4 cellular contexts compared by ENCODE assay signal in genomic region chr6:106268500-106268899, GRCh38. TPM values are rescaled to one million over a fixed set of nuclear protein-coding genes. Genes with fewer than 3 reads are reported as not detected.
A peak's percentile ranks its signal among the peaks of the same experiment; 100 is the strongest.
DNase-seq lines count a peak whose midpoint lies in the region; ATAC-seq, FAIRE-seq and TF ChIP-seq lines count a peak whose summit lies in the region.
"Not testable (repeated sequence)": the region's sequence is repeated elsewhere in the genome, so short reads cannot be mapped to it uniquely, and the experiment has no call there.

No MANE protein-coding gene starts in this region.

- POLR2A ChIA-PET in HEK293 (lab: Yijun Ruan, JAX); K562 (lab: Yijun Ruan, JAX): not testable (repeated sequence)

- TF ChIP-seq EP300 in K562 (IDR thresholded peaks at IDR 0.05; ENCODE audit: low read length): not testable (repeated sequence)

- H3K4me1 ChIP-seq in HEK293 (ENCODE audit: control insufficient read depth, insufficient read depth, low read length): peaks cover 16% of the 10 kb centered on the region
- not testable (repeated sequence) for H3K4me1 ChIP-seq in K562 (replicated peaks in 1 of 2; ENCODE audit: control insufficient read depth in 2 of 2, insufficient read depth in 2 of 2, low read length in 2 of 2); mammary epithelial cell (ENCODE audit: insufficient read depth, low read length)

- H3K27me3 ChIP-seq in K562 (ENCODE audit: control insufficient read depth in 2 of 2, insufficient read depth in 2 of 2, low read length in 2 of 2); mammary epithelial cell (ENCODE audit: insufficient read depth, low read length): not testable (repeated sequence)

- H3K9me1 ChIP-seq in K562 (ENCODE audit: control insufficient read depth, insufficient read depth, low read length): not testable (repeated sequence)

- not testable (repeated sequence) for BruUV-seq in K562 (replicated peaks; lab: Mats Ljungman, UMichigan); mammary epithelial cell (replicated peaks; lab: Mats Ljungman, UMichigan)

- not testable (repeated sequence) for H3K9me3 ChIP-seq in HEK293 (ENCODE audit: control insufficient read depth, insufficient read depth, low read depth, low read length); K562 (replicated peaks; ENCODE audit: control insufficient read depth, insufficient read depth, low read depth, low read length); mammary epithelial cell (replicated peaks; ENCODE audit: insufficient read depth, low read length)

- intact Hi-C loops in K562 (cut with micrococcal nuclease); mammary epithelial cell (cut with micrococcal nuclease): not testable (repeated sequence)

- not testable (repeated sequence) for TF ChIP-seq POLR2A in K562 (conservative IDR thresholded peaks at IDR 0.05)

- ATAC-seq in K562: not testable (repeated sequence)

- CTCF ChIA-PET in HEK293 (lab: Yijun Ruan, JAX); K562 (lab: Yijun Ruan, JAX; ENCODE audit: low intra/inter-chr PET ratio); mammary epithelial cell (lab: Charles Lee; ENCODE audit: low non-redundant PET): not testable (repeated sequence)

- dilution Hi-C loops in mammary epithelial cell (cut with HindIII; ENCODE audit: low sequenced_read_pairs): not testable (repeated sequence)

- peaks cover 31% of the 10 kb centered on the region for H3K36me3 Mint-ChIP-seq in endothelial cell (ENCODE audit: low read depth, unreplicated experiment)

- H4K20me1 ChIP-seq in K562 (replicated peaks; ENCODE audit: control insufficient read depth, insufficient read depth, low read length); mammary epithelial cell (ENCODE audit: insufficient read depth, low read length): not testable (repeated sequence)

- not testable (repeated sequence) for H3K4me2 ChIP-seq in K562 (ENCODE audit: insufficient read depth, low read length); mammary epithelial cell (ENCODE audit: insufficient read depth, low read depth, low read length)

- H3K27ac ChIP-seq in HEK293 (ENCODE audit: extremely low read depth, low read depth, low read length); K562 (ENCODE audit: extremely low read depth, low read depth, low read length); mammary epithelial cell (ENCODE audit: insufficient read depth, low read depth, low read length): not testable (repeated sequence)

- in situ Hi-C loops in K562 (cut with MboI); mammary epithelial cell (cut with MboI; ENCODE audit: low sequenced_read_pairs in 2 of 2): not testable (repeated sequence)

- TF ChIP-seq RAD21 in K562 (CRISPR knock-in tag; conservative IDR thresholded peaks at IDR 0.05 in 1 of 2, IDR thresholded peaks at IDR 0.05 in 1 of 2): not testable (repeated sequence)

- H3K27ac Mint-ChIP-seq in endothelial cell (ENCODE audit: unreplicated experiment): not testable (repeated sequence)

- not testable (repeated sequence) for H3K27me3 Mint-ChIP-seq in endothelial cell (ENCODE audit: unreplicated experiment)

- H3K9me3 Mint-ChIP-seq in endothelial cell (ENCODE audit: unreplicated experiment): not testable (repeated sequence)

- not testable (repeated sequence) for DNase-seq in K562 (ENCODE audit: extremely low read depth in 1 of 4, low spot score in 3 of 4); mammary epithelial cell; endothelial cell (ENCODE audit: low spot score)

- not testable (repeated sequence) for FAIRE-seq in K562 (lab: Jason Lieb, UNC)

- H3K9ac ChIP-seq in K562 (ENCODE audit: insufficient read depth in 1 of 2, low read depth in 2 of 2, low read length in 2 of 2): not testable (repeated sequence)
- peak overlapping the region; percentile 13 for H3K9ac ChIP-seq in mammary epithelial cell (ENCODE audit: insufficient read depth, low read length)

- not testable (repeated sequence) for H3K36me3 ChIP-seq in HEK293 (ENCODE audit: control insufficient read depth in 2 of 2, insufficient read depth in 1 of 2, low read length in 2 of 2); K562 (ENCODE audit: control insufficient read depth, insufficient read depth, low read length); mammary epithelial cell (ENCODE audit: insufficient read depth, low read length)

- WGBS in K562 (ENCODE audit: insufficient coverage, low coverage, missing lambda C conversion rate): 98% methylated on average over 4 of the region's 4 CpGs
- 98% methylated on average over 3 of the region's 4 CpGs for WGBS in mammary epithelial cell (ENCODE audit: low coverage, missing lambda C conversion rate)

- H3K4me1 Mint-ChIP-seq in endothelial cell (ENCODE audit: unreplicated experiment): not testable (repeated sequence)

- H3K4me3 ChIP-seq in HEK293 (ENCODE audit: low read depth, low read length); K562; mammary epithelial cell (replicated peaks in 1 of 3; ENCODE audit: insufficient read depth in 1 of 3, low read depth in 2 of 3, low read length in 3 of 3): not testable (repeated sequence)

- H2AFZ ChIP-seq in K562 (ENCODE audit: low read depth, low read length); mammary epithelial cell (ENCODE audit: low read depth, low read length): not testable (repeated sequence)

- H3K79me2 ChIP-seq in K562 (ENCODE audit: control insufficient read depth, insufficient read depth, low read length) (peaks cover 65% of the 10 kb centered on the region), mammary epithelial cell (ENCODE audit: insufficient read depth, low read length) (peaks cover 91% of the 10 kb centered on the region)

- not testable (repeated sequence) for TF ChIP-seq CTCF in HEK293 (tag by site-specific recombination; IDR thresholded peaks at IDR 0.05); K562 (IDR thresholded peaks at IDR 0.05 in 2 of 3, conservative IDR thresholded peaks at IDR 0.05 in 1 of 3; ENCODE audit: insufficient read depth in 2 of 3, low read depth in 1 of 3, low read length in 3 of 3); mammary epithelial cell (conservative IDR thresholded peaks at IDR 0.05 in 1 of 2, IDR thresholded peaks at IDR 0.05 in 1 of 2; ENCODE audit: extremely low read depth in 1 of 2, insufficient read depth in 1 of 2, low read depth in 1 of 2, low read length in 2 of 2); endothelial cell (IDR thresholded peaks at IDR 0.05; ENCODE audit: unreplicated experiment)

- peak overlapping the region; percentile 13 for H3K4me3 Mint-ChIP-seq in endothelial cell (ENCODE audit: unreplicated experiment)

TF ChIP-seq in HEK293, 187 proteins besides CTCF, POLR2A, EP300 and RAD21:
- TF ChIP-seq ZNF580 (tag by site-specific recombination; IDR thresholded peaks at IDR 0.05): peak; percentile 63; the same call in 1 of the 2 replicates
- peak; percentile 85 for TF ChIP-seq ZNF146 (tag by site-specific recombination; IDR thresholded peaks at IDR 0.05)
TF ChIP-seq in HEK293: peak in this region for 2; not testable (repeated sequence) for 185.

TF ChIP-seq in K562, 482 proteins besides CTCF, POLR2A, EP300 and RAD21:
- TF ChIP-seq BCOR (IDR thresholded peaks at IDR 0.05): peak; percentile 39; the same call in 1 of the 2 replicates
- TF ChIP-seq KDM1A (IDR thresholded peaks at IDR 0.05): peak in 1 of 2 experiments; percentile 15; a peak in 1 of 4 replicates
- TF ChIP-seq RBM25 (IDR thresholded peaks at IDR 0.05; ENCODE audit: low read depth, low read length, severe bottlenecking): peak; percentile 19
- peak; percentile 80 for TF ChIP-seq ZNF146 (CRISPR knock-in tag; IDR thresholded peaks at IDR 0.05; ENCODE audit: unreplicated experiment)
TF ChIP-seq in K562: peak in this region for 4; not testable (repeated sequence) for 478.

RNA-seq across cellular contexts. Expression of gene ATG5, which starts 57.1 kb away (rescaled TPM):
- total RNA-seq in K562 (2011; cell fraction: chromatin; rRNA removed; ENCODE audit: low replicate concordance): 37.5 and 96.3 TPM in 2 replicates
- total RNA-seq in K562 (2011; cell fraction: nucleolus; rRNA removed): 19.0 and 21.2 TPM in 2 replicates
- total RNA-seq in K562 (2011; cell fraction: nucleoplasm; rRNA removed): 35.8 and 41.9 TPM in 2 replicates
- total RNA-seq in K562 (2014; rRNA removed) (34.6 and 53.2 TPM in 2 replicates), K562 (2014; rRNA removed; fragmentation: Illumina TruSeq; extraction: Trizol) (62.1 and 71.0 TPM in 2 replicates), K562 (2015; rRNA removed; fragmentation: Illumina TruSeq; extraction: Trizol) (55.0 and 64.4 TPM in 2 replicates), K562 (2021) (53.2 and 55.4 TPM in 2 replicates), mammary epithelial cell (10 to 100 TPM; 34.5 to 46.0 TPM), endothelial cell (ENCODE audit: unreplicated experiment) (27.5 TPM)
- polyA plus RNA-seq in K562 (2011; rRNA removed) (56.0 and 80.0 TPM in 2 replicates), K562 (2014; fragmentation: Illumina TruSeq; extraction: Trizol) (40.3 and 42.7 TPM in 2 replicates), K562 (2014; fragmentation: Nextera tagmentation; extraction: Ambion mirVana) (10 to 100 TPM; 29.0 to 29.6 TPM), K562 (2014; rRNA removed) (41.3 and 43.4 TPM in 2 replicates), mammary epithelial cell (22.6 TPM)
- polyA plus RNA-seq in K562 (2011; cell fraction: cytosol; rRNA removed): 11.9 and 20.0 TPM in 2 replicates
- 16.8 and 23.7 TPM in 2 replicates for polyA plus RNA-seq in K562 (2011; cell fraction: nucleus; rRNA removed)
- polyA plus RNA-seq in K562 (2012): 44.2 and 44.8 TPM in 2 replicates
- polyA minus RNA-seq in K562 (2011; rRNA and poly(A)+ RNA removed): 92.7 and 96.4 TPM in 2 replicates
- polyA minus RNA-seq in K562 (2011; cell fraction: cytosol; rRNA and poly(A)+ RNA removed): 15.6 and 24.6 TPM in 2 replicates
- polyA minus RNA-seq in K562 (2011; cell fraction: nucleus; rRNA and poly(A)+ RNA removed): 40.7 and 64.4 TPM in 2 replicates
- polyA minus RNA-seq in mammary epithelial cell: 52.8 TPM
